In the genomic region with DNA sequence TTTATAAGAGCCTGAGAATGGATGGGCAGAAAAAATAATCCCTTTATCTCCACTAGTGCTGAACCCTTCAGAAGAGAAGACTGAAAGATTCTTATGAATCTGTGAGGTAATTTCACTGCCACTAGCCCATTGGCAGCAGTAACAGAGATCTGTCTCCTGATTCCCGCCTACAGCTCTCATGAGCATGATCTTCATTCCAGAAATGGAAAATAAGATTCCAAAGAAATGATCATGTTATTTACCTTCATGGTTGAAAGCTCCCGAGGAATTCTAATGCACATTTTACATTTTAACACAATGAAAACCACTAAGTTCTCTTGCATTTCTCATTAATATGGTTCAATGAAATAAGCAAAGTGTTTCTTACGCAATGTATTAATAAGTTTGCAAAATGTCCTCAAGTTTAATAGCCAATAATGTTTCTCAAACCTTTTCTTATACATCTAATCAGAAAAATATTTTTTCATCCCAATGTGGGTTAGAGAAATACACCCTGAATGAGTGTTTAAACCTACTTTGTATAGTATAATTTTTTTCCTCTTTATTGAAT, we compare ENCODE assay signal across 21 cellular contexts.
"Had no signal": no experiment of that assay in that cellular context is flagged by ENCODE, and none has a peak within 500 bp of the region (broad histone marks: within the 10 kb centered on the region; RNA-seq: fewer than 3 reads in every experiment).

No MANE protein-coding gene starts in this region.

- ATAC-seq: activated naive CD8-positive, alpha-beta T cell treated with anti-CD3 and anti-CD28 coated beads, Interleukin-2, amount 50 U/mL, for 24 hours; body of pancreas; naive thymus-derived CD4-positive, alpha-beta T cell had no signal

- FAIRE-seq: colon had no signal

- H3K27me3 ChIP-seq: body of pancreas, dorsolateral prefrontal cortex, thyroid gland had no signal

- H3K27ac ChIP-seq: dorsolateral prefrontal cortex, parathyroid adenoma, thyroid gland, WERI-Rb-1 had no signal

- H3K9me3 ChIP-seq: body of pancreas, thyroid gland had no signal

- H3K9ac ChIP-seq: parathyroid adenoma had no signal

- DNase-seq: activated CD4-positive, alpha-beta T cell treated with anti-CD3 and anti-CD28 coated beads for 1 hour; activated CD8-positive, alpha-beta memory T cell treated with anti-CD3 and anti-CD28 coated beads for 24 hours; activated CD8-positive, alpha-beta memory T cell treated with anti-CD3 and anti-CD28 coated beads, Interleukin-2, amount 50 U/mL, for 48 hours; activated effector memory CD4-positive, alpha-beta T cell treated with Interleukin-2 at 50 U/mL for 16 hours; activated naive CD4-positive, alpha-beta T cell treated with anti-CD3 and anti-CD28 coated beads, Interleukin-2, amount 10 ng/mL, durations not matched to agents 7 days and 5 days; activated naive CD8-positive, alpha-beta T cell treated with anti-CD3 and anti-CD28 coated beads, Interleukin-2, amount 50 U/mL, for 24 hours; activated T-cell treated with anti-CD3 and anti-CD28 coated beads, Interleukin-2, amount 50 U/mL, for 48 hours; body of pancreas; dorsolateral prefrontal cortex; endodermal cell; erythroblast; head of caudate nucleus; mesendoderm; naive thymus-derived CD4-positive, alpha-beta T cell; retina; stimulated activated CD4-positive, alpha-beta T cell treated with anti-CD3 and anti-CD28 coated beads, Interleukin-2, amount 100 ng/mL, for 24 hours; stimulated activated naive CD4-positive, alpha-beta T cell treated with Interleukin-2 at 50 U/mL for 16 hours; thyroid gland; WERI-Rb-1 had no signal

- H3K79me2 ChIP-seq: parathyroid adenoma had no signal

- H3K4me1 ChIP-seq: body of pancreas, parathyroid adenoma, thyroid gland had no signal

- H2AFZ ChIP-seq: parathyroid adenoma had no signal

- H3K4me3 ChIP-seq: body of pancreas, dorsolateral prefrontal cortex, thyroid gland had no signal

- H3K36me3 ChIP-seq: thyroid gland, WERI-Rb-1 had no signal
